Comparison of ENCODE assay signal across 8 cellular contexts in the genomic region with DNA sequence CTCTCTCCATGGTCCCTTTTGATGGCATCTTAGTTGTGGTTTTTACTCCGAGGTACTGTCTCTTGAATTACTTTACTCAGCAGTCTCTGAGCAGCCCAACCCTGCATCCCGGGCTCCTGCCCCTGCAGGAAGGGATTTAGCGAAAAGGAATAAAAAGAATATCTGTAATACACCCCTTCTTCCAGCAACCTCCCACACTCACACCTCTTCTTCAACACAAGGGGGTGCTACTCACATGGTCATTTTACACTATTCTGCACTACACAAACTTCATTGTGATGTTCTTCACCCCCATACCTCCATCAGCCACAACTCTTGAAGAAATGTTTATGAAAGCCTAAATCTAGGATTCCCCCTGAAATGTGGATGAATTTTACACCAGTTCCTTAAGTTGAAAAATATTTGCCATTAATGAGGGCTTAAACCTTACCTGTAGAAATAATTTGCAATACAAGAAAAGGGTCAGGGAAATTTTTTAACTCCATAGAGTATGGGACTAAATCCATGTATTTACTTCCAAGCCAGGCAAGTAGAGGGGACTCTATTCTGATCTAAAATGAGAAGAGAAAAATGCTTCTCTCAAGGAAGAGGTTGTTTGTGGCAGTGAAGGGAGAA. TPM values are rescaled to one million over a fixed set of nuclear protein-coding genes. Genes with fewer than 3 reads are reported as not detected.
A peak's percentile ranks its signal among the peaks of the same experiment; 100 is the strongest.
DNase-seq lines count a peak whose midpoint lies in the region; ATAC-seq, FAIRE-seq and TF ChIP-seq lines count a peak whose summit lies in the region.

No MANE protein-coding gene starts in this region.

- H3K27me3 ChIP-seq in H1 (replicated peaks in 1 of 4; ENCODE audit: control insufficient read depth in 3 of 4, extremely low read depth in 1 of 4, insufficient read depth in 3 of 4, low read length in 3 of 4) (no peaks in the 10 kb centered on the region), mesenchymal stem cell (ENCODE audit: control insufficient read depth in 1 of 2, insufficient read depth in 1 of 2, low read length in 2 of 2) (peaks cover 0 to 5% of the 10 kb centered on the region in 2 experiments), uterus (no peaks in the 10 kb centered on the region)

- DNase-seq in AG08396 (ENCODE audit: low spot score) (peak; percentile 74), GM12865 (ENCODE audit: low read depth) (peak; percentile 77), NCI-H1092 treated with DMSO at 0.1 percent for 48 hours (lab: John Stamatoyannopoulos, UW) (peak; percentile 79), T-helper 17 cell (peak in 1 of 3 donors; percentile 6), H1 (ENCODE audit: low read depth in 1 of 2, low spot score in 2 of 2) (peak; percentile 0 to 51), mesenchymal stem cell (peak; percentile 75), uterus (no peak)

- H3K18ac ChIP-seq in H1 (ENCODE audit: extremely low read depth, low read length): no peak overlapping the region
- H3K18ac ChIP-seq in mesenchymal stem cell (ENCODE audit: low read depth in 1 of 2, low read length in 2 of 2): no peak overlapping the region

- H4K8ac ChIP-seq in H1 (ENCODE audit: extremely low read depth, insufficient read depth, low read length): no peak overlapping the region
- no peak overlapping the region for H4K8ac ChIP-seq in mesenchymal stem cell (ENCODE audit: low read length)

- no peak overlapping the region for H3K27ac ChIP-seq in H1 (ENCODE audit: low read depth, low read length)
- no peak overlapping the region for H3K27ac ChIP-seq in mesenchymal stem cell (ENCODE audit: low read length, poor library complexity, severe bottlenecking)
- H3K27ac ChIP-seq in uterus: no peak overlapping the region

- POLR2A ChIA-PET in H1 (lab: Charles Lee; ENCODE audit: partially characterized antibody): no interaction called here

- peaks cover 2% of the 10 kb centered on the region for H3K4me1 Mint-ChIP-seq in T-helper 17 cell

- no peak overlapping the region for H3K56ac ChIP-seq in H1 (replicated peaks; ENCODE audit: insufficient read length, low read depth, low read length)

- H2BK12ac ChIP-seq in H1 (ENCODE audit: low read depth, low read length) (no peak overlapping the region), mesenchymal stem cell (ENCODE audit: low read length in 2 of 2) (no peak overlapping the region)

- H3K23me2 ChIP-seq in H1 (ENCODE audit: low read depth, low read length): no peaks in the 10 kb centered on the region

- CTCF ChIA-PET in H1 (lab: Charles Lee; ENCODE audit: partially characterized antibody): interaction anchor here (0.7 to 3.5 kb wide), 30 partner anchors 10 to 335 kb away, joined by 3 to 16 read pairs (median 4); partner anchors contain the start of gene UHRF2

- no peaks in the 10 kb centered on the region for H3K9me3 ChIP-seq in T-helper 17 cell (ENCODE audit: control insufficient read depth, low read length, poor library complexity, severe bottlenecking)
- no peaks in the 10 kb centered on the region for H3K9me3 ChIP-seq in H1 (ENCODE audit: insufficient read depth in 2 of 2, low read depth in 1 of 2, low read length in 1 of 2)
- no peaks in the 10 kb centered on the region for H3K9me3 ChIP-seq in mesenchymal stem cell (ENCODE audit: control insufficient read depth, low read length)
- no peaks in the 10 kb centered on the region for H3K9me3 ChIP-seq in uterus

- no peaks in the 10 kb centered on the region for H3K36me3 Mint-ChIP-seq in T-helper 17 cell (ENCODE audit: low read depth)

- H2BK120ac ChIP-seq in H1 (replicated peaks; ENCODE audit: low read depth, low read length): no peak overlapping the region
- H2BK120ac ChIP-seq in mesenchymal stem cell (ENCODE audit: low read depth, low read length): no peak overlapping the region

- no peak overlapping the region for H3K4ac ChIP-seq in H1 (replicated peaks; ENCODE audit: insufficient read length, low read depth, low read length)
- H3K4ac ChIP-seq in mesenchymal stem cell (ENCODE audit: low read depth in 1 of 2, low read length in 2 of 2): no peak overlapping the region

- intact Hi-C loops in uterus (cut with DNase I; ENCODE audit: low total_unique reads): loop anchor here (5.0 to 10.0 kb wide), 2 partner anchors 213 to 311 kb away; no protein-coding TSS in a partner anchor

- H3K23ac ChIP-seq in H1 (ENCODE audit: insufficient read length) (no peak overlapping the region), mesenchymal stem cell (ENCODE audit: low read length in 2 of 2) (no peak overlapping the region)

- peak; percentile 81 for FAIRE-seq in H1 (lab: Jason Lieb, UNC)

- no peak overlapping the region for H3K4me3 Mint-ChIP-seq in T-helper 17 cell

- H3K9ac ChIP-seq in H1 (replicated peaks in 1 of 4; ENCODE audit: extremely low read depth in 1 of 4, low read depth in 3 of 4, low read length in 3 of 4): no peak overlapping the region
- H3K9ac ChIP-seq in mesenchymal stem cell (ENCODE audit: low read length): peak overlapping the region; percentile 63

- no peak overlapping the region for H4K5ac ChIP-seq in H1 (ENCODE audit: insufficient read length, low read depth, low read length)

- H3K79me2 ChIP-seq in H1 (ENCODE audit: control insufficient read depth in 1 of 2, insufficient read depth in 2 of 2, low read length in 2 of 2): no peaks in the 10 kb centered on the region

- H2BK20ac ChIP-seq in H1 (ENCODE audit: low read length): no peak overlapping the region

- H3K4me2 ChIP-seq in H1 (ENCODE audit: insufficient read depth in 1 of 2, low read depth in 2 of 2, low read length in 2 of 2) (no peak overlapping the region), mesenchymal stem cell (ENCODE audit: low read length, poor library complexity, severe bottlenecking) (no peak overlapping the region)

- H4K20me1 ChIP-seq in H1 (replicated peaks in 1 of 2; ENCODE audit: control insufficient read depth in 1 of 2, insufficient read depth in 2 of 2, low read length in 2 of 2): no peaks in the 10 kb centered on the region

- H3K36me3 ChIP-seq in H1 (ENCODE audit: control insufficient read depth in 2 of 4, insufficient read depth in 4 of 4, low read length in 3 of 4) (no peaks in the 10 kb centered on the region), mesenchymal stem cell (ENCODE audit: control insufficient read depth in 1 of 2, insufficient read depth in 2 of 2, low read depth in 1 of 2, low read length in 2 of 2) (no peaks in the 10 kb centered on the region), uterus (no peaks in the 10 kb centered on the region)

- no peak for TF ChIP-seq POLR2A in H1 (IDR thresholded peaks at IDR 0.05; ENCODE audit: control extremely low read depth in 1 of 2, low read depth in 2 of 2, low read length in 2 of 2)
- no peak for TF ChIP-seq POLR2A in uterus (IDR thresholded peaks at IDR 0.05)

- H3K4me3 ChIP-seq in GM12865 (ENCODE audit: low read depth, low read length) (no peak overlapping the region), H1 (ENCODE audit: extremely low read depth in 1 of 4, insufficient read depth in 2 of 4, low read depth in 3 of 4, low read length in 4 of 4) (no peak overlapping the region), mesenchymal stem cell (ENCODE audit: insufficient read depth in 1 of 2, low read depth in 1 of 2, low read length in 2 of 2) (no peak overlapping the region), uterus (no peak overlapping the region)

- H3K27me3 Mint-ChIP-seq in T-helper 17 cell: peaks cover 13% of the 10 kb centered on the region

- H2BK15ac ChIP-seq in H1 (ENCODE audit: low read length): no peak overlapping the region
- H2BK15ac ChIP-seq in mesenchymal stem cell (ENCODE audit: low read depth, poor library complexity, severe bottlenecking): no peak overlapping the region

- no peaks in the 10 kb centered on the region for H3K79me1 ChIP-seq in H1 (ENCODE audit: low read depth, low read length)
- no peaks in the 10 kb centered on the region for H3K79me1 ChIP-seq in mesenchymal stem cell (replicated peaks; ENCODE audit: low read length, poor library complexity, severe bottlenecking)

- H3K14ac ChIP-seq in H1 (ENCODE audit: insufficient read length): no peak overlapping the region
- H3K14ac ChIP-seq in mesenchymal stem cell (ENCODE audit: low read length in 2 of 2): no peak overlapping the region

- H2AFZ ChIP-seq in H1 (ENCODE audit: low read length) (no peak overlapping the region), mesenchymal stem cell (ENCODE audit: low read depth, low read length) (no peak overlapping the region)

- no peak for TF ChIP-seq EP300 in H1 (IDR thresholded peaks at IDR 0.05; ENCODE audit: borderline replicate concordance in 1 of 2, low read depth in 2 of 2, low read length in 2 of 2)

- WGBS in H1 (ENCODE audit: extremely low coverage in 1 of 2, insufficient coverage in 1 of 2, insufficient read length in 1 of 2, insufficient replicate concordance in 2 of 2, low coverage in 1 of 2, low lambda C conversion rate in 2 of 2, missing lambda C conversion rate in 1 of 2), 2 experiments: 52% methylated on average over 3 of the region's 3 CpGs; no CpG with 5 or more reads in 1 of the 2 experiments
- 51% methylated on average over 3 of the region's 3 CpGs for WGBS in mesenchymal stem cell

- TF ChIP-seq RAD21 in H1 (IDR thresholded peaks at IDR 0.05 in 1 of 2, conservative IDR thresholded peaks at IDR 0.05 in 1 of 2; ENCODE audit: low read depth in 2 of 2, low read length in 2 of 2): peak; percentile 85

- TF ChIP-seq CTCF in GM12865 (IDR thresholded peaks at IDR 0.05; ENCODE audit: insufficient read depth, low read depth, low read length, missing control alignments) (peak; percentile 68), H1 (IDR thresholded peaks at IDR 0.05; ENCODE audit: control extremely low read depth in 1 of 3, insufficient read depth in 1 of 3, low read depth in 1 of 3, low read length in 3 of 3) (peak in 2 of 3 experiments; percentile 56 to 69; a peak in 3 of 4 replicates), uterus (IDR thresholded peaks at IDR 0.05) (peak; percentile 63 to 75 (median 67))

- no peak overlapping the region for H3K27ac Mint-ChIP-seq in T-helper 17 cell

- H2AK5ac ChIP-seq in H1 (ENCODE audit: low read depth, low read length) (no peak overlapping the region), mesenchymal stem cell (ENCODE audit: low read length, severe bottlenecking) (peak overlapping the region; percentile 33)

- ATAC-seq in HG02610 (IDR thresholded peaks at IDR 0.05; ENCODE audit: unreplicated experiment) (peak; percentile 75), T-helper 17 cell (peak; percentile 92)

- H2BK5ac ChIP-seq in H1 (ENCODE audit: low read depth, low read length): no peak overlapping the region
- no peak overlapping the region for H2BK5ac ChIP-seq in mesenchymal stem cell (ENCODE audit: low read depth, low read length, poor library complexity, severe bottlenecking)

- H4K91ac ChIP-seq in H1 (replicated peaks; ENCODE audit: insufficient read length, low read length): no peak overlapping the region
- H4K91ac ChIP-seq in mesenchymal stem cell (ENCODE audit: low read length): no peak overlapping the region

- H3K4me1 ChIP-seq in H1 (replicated peaks in 1 of 4; ENCODE audit: control insufficient read depth in 3 of 4, insufficient read depth in 4 of 4, low read length in 3 of 4) (no peaks in the 10 kb centered on the region), mesenchymal stem cell (ENCODE audit: control insufficient read depth, insufficient read depth, low read depth, low read length) (no peaks in the 10 kb centered on the region), uterus (no peaks in the 10 kb centered on the region)

RNA-seq across cellular contexts. Expression of gene TPD52L3, which starts 26.0 kb away (rescaled TPM):
- not detected for total RNA-seq in T-helper 17 cell
- total RNA-seq in H1 (2021; fragmentation: NEBNext Ultra II Directional; extraction: Animal tissue kit (Norgen Biotek cat#: 25700)): not detected in 2 replicates
- not detected in 2 replicates for polyA plus RNA-seq in H1 (2011; rRNA removed)
- polyA plus RNA-seq in H1 (2011; cell fraction: cytosol; rRNA removed): not detected
- polyA plus RNA-seq in H1 (2011; cell fraction: nucleus; rRNA removed): not detected
- not detected in 4 replicates for polyA plus RNA-seq in H1 (2012, experiment 1 of 2)
- polyA plus RNA-seq in H1 (2012, experiment 2 of 2): not detected
- not detected for polyA plus RNA-seq in H1 (2013, experiment 1 of 2)
- not detected for polyA plus RNA-seq in H1 (2013, experiment 2 of 2)
- polyA minus RNA-seq in H1 (2011; rRNA and poly(A)+ RNA removed): not detected in 2 replicates
- polyA minus RNA-seq in H1 (2011; cell fraction: cytosol; rRNA and poly(A)+ RNA removed): not detected
- not detected for polyA minus RNA-seq in H1 (2011; cell fraction: nucleus; rRNA and poly(A)+ RNA removed)
- polyA plus RNA-seq in mesenchymal stem cell (2013, experiment 1 of 2): not detected
- polyA plus RNA-seq in mesenchymal stem cell (2013, experiment 2 of 2): not detected
- total RNA-seq in uterus: not detected

RNA-seq across cellular contexts. Expression of gene UHRF2, which starts 58.8 kb away (rescaled TPM):
- total RNA-seq in T-helper 17 cell: 100 to 1,000 TPM; 120 to 136 TPM
- total RNA-seq in H1 (2021; fragmentation: NEBNext Ultra II Directional; extraction: Animal tissue kit (Norgen Biotek cat#: 25700)): 42.5 and 48.0 TPM in 2 replicates
- 31.8 and 32.5 TPM in 2 replicates for polyA plus RNA-seq in H1 (2011; rRNA removed)
- 33.3 TPM for polyA plus RNA-seq in H1 (2011; cell fraction: cytosol; rRNA removed)
- polyA plus RNA-seq in H1 (2011; cell fraction: nucleus; rRNA removed): 47.8 TPM
- 21.0 to 37.0 TPM (median 26.4 TPM) in 4 replicates for polyA plus RNA-seq in H1 (2012, experiment 1 of 2)
- 4.8 TPM for polyA plus RNA-seq in H1 (2012, experiment 2 of 2)
- 22.1 TPM for polyA plus RNA-seq in H1 (2013, experiment 1 of 2)
- polyA plus RNA-seq in H1 (2013, experiment 2 of 2): 18.5 TPM
- polyA minus RNA-seq in H1 (2011; rRNA and poly(A)+ RNA removed): 55.1 and 68.7 TPM in 2 replicates
- polyA minus RNA-seq in H1 (2011; cell fraction: cytosol; rRNA and poly(A)+ RNA removed): 37.2 TPM
- 123 TPM for polyA minus RNA-seq in H1 (2011; cell fraction: nucleus; rRNA and poly(A)+ RNA removed)
- 17.2 TPM for polyA plus RNA-seq in mesenchymal stem cell (2013, experiment 1 of 2)
- 17.2 TPM for polyA plus RNA-seq in mesenchymal stem cell (2013, experiment 2 of 2)
- total RNA-seq in uterus: 100 to 1,000 TPM in 1 of 4 donors, 10 to 100 TPM in 3; 40.7 to 107 (median 63.1) TPM

Comparison
In these comparisons a context has a peak if more than half of its experiments do, and no peak if none do; other contexts are left out.
1. DNase-seq: peak in AG08396 (single experiment), GM12865 (single experiment), NCI-H1092 treated with DMSO at 0.1 percent for 48 hours (single experiment), H1 (2 of 2) and mesenchymal stem cell (single experiment); none in uterus (0 of 2).
2. Peak in every context shown above with its lines, with median percentiles within 50 percentile points of each other: CTCF ChIP-seq.